In genomic region chr10:94362360-94363250, GRCh38 we compare ENCODE assay signal across 8 cellular contexts. TPM values are rescaled to one million over a fixed set of nuclear protein-coding genes. Genes with fewer than 3 reads are reported as not detected.
DNase-seq lines count a peak whose midpoint lies in the region; ATAC-seq and TF ChIP-seq lines count a peak whose summit lies in the region.

Gene NOC3L (minus strand): TSS chr10:94362939. CDS start chr10:94362838, 101 bp downstream.

- peak within 1 kb of the TSS; percentile 97 for H3K27ac Mint-ChIP-seq in activated T-helper 17 cell treated with anti-CD3 and anti-CD28 coated beads, Interleukin-2, amount 50 U/mL, for 72 hours
- H3K27ac Mint-ChIP-seq in naive thymus-derived CD8-positive, alpha-beta T cell, result peak within 1 kb of the TSS; percentile 93 to 100 (median 99)

- H3K27ac ChIP-seq in GM23248, result peak within 1 kb of the TSS; percentile 60

- H3K4me2 ChIP-seq in GM23248 (ENCODE audit: unreplicated experiment), result peak within 1 kb of the TSS; percentile 98

- peaks cover 41% of the 10 kb centered on the region for H3K79me2 ChIP-seq in GM23248 (ENCODE audit: insufficient read depth)

- no peaks in the 10 kb centered on the region for H4K20me1 ChIP-seq in GM23248 (ENCODE audit: insufficient read depth)

- in situ Hi-C loops in GM23248 (cut with MboI), result no loop called here

- H3K4me3 Mint-ChIP-seq in activated T-helper 17 cell treated with anti-CD3 and anti-CD28 coated beads, Interleukin-2, amount 50 U/mL, for 72 hours, result peak within 1 kb of the TSS; percentile 97
- peak within 1 kb of the TSS; percentile 94 to 98 (median 97) for H3K4me3 Mint-ChIP-seq in naive thymus-derived CD8-positive, alpha-beta T cell

- POLR2A ChIA-PET in naive thymus-derived CD8-positive, alpha-beta T cell (lab: Charles Lee), result no interaction called here

- DNase-seq in EL (peak; percentile 97), GM23248 (peak; percentile 99), Kasumi-1 (lab: John Stamatoyannopoulos, UW) (peak; percentile 96 to 97), RPMI8226 (peak; percentile 95), fibroblast of mammary gland (ENCODE audit: low read depth) (peak; percentile 94)
- peak; percentile 89 to 97 (median 95) for DNase-seq in naive thymus-derived CD8-positive, alpha-beta T cell
- DNase-seq in stimulated activated naive CD4-positive, alpha-beta T cell (lab: John Stamatoyannopoulos, UW), result peak; percentile 85 to 93 (median 91)

- peaks cover 20% of the 10 kb centered on the region for H3F3A ChIP-seq in GM23248 (ENCODE audit: insufficient read depth)

- H3K4me3 ChIP-seq in GM23248, result peak within 1 kb of the TSS; percentile 88
- H3K4me3 ChIP-seq in fibroblast of mammary gland (ENCODE audit: control insufficient read depth, low read depth, low read length), result peak within 1 kb of the TSS; percentile 96

- 1% methylated on average over 55 of the region's 55 CpGs for WGBS in GM23248 (ENCODE audit: low coverage in 1 of 2, low lambda C conversion rate in 2 of 2, missing lambda C conversion rate in 2 of 2), 2 experiments

- peaks cover 21% of the 10 kb centered on the region for H3K4me1 Mint-ChIP-seq in activated T-helper 17 cell treated with anti-CD3 and anti-CD28 coated beads, Interleukin-2, amount 50 U/mL, for 72 hours
- H3K4me1 Mint-ChIP-seq in naive thymus-derived CD8-positive, alpha-beta T cell, result peaks cover 16 to 45% (median 39%) of the 10 kb centered on the region in 4 donors

- 0 out of 2 replicates have a peak, but pooled peaks cover 4% of the 10 kb centered on the region for H3K36me3 ChIP-seq in GM23248 (ENCODE audit: low read depth)

- H2AFZ ChIP-seq in GM23248, result peak within 1 kb of the TSS; percentile 100

- peaks cover 22% of the 10 kb centered on the region for H3K4me1 ChIP-seq in GM23248 (ENCODE audit: insufficient read depth)

- ATAC-seq in activated T-helper 17 cell treated with anti-CD3 and anti-CD28 coated beads, Interleukin-2, amount 50 U/mL, for 72 hours (replicated peaks), result peak; percentile 100
- peak; percentile 92 for ATAC-seq in naive thymus-derived CD8-positive, alpha-beta T cell

- no peaks in the 10 kb centered on the region for H3K9me3 ChIP-seq in GM23248 (ENCODE audit: low read depth)

- H3K9ac ChIP-seq in GM23248, result peak within 1 kb of the TSS; percentile 80

- H3K36me3 Mint-ChIP-seq in activated T-helper 17 cell treated with anti-CD3 and anti-CD28 coated beads, Interleukin-2, amount 50 U/mL, for 72 hours (ENCODE audit: low read depth), result peaks cover 53% of the 10 kb centered on the region
- peaks cover 8 to 28% (median 10%) of the 10 kb centered on the region in 3 donors for H3K36me3 Mint-ChIP-seq in naive thymus-derived CD8-positive, alpha-beta T cell

- H3K27me3 ChIP-seq in GM23248 (replicated peaks; ENCODE audit: insufficient read depth), result no peaks in the 10 kb centered on the region

- H3K9me2 ChIP-seq in GM23248 (ENCODE audit: insufficient read depth), result no peaks in the 10 kb centered on the region

- no peaks in the 10 kb centered on the region for H3K27me3 Mint-ChIP-seq in activated T-helper 17 cell treated with anti-CD3 and anti-CD28 coated beads, Interleukin-2, amount 50 U/mL, for 72 hours
- peaks cover 0 to 10% (median 4%) of the 10 kb centered on the region in 5 donors for H3K27me3 Mint-ChIP-seq in naive thymus-derived CD8-positive, alpha-beta T cell

- TF ChIP-seq CTCF in fibroblast of mammary gland (conservative IDR thresholded peaks at IDR 0.05; ENCODE audit: control insufficient read depth, insufficient read depth, low read depth, low read length), result peak; percentile 64

- no peaks in the 10 kb centered on the region for H3K9me3 Mint-ChIP-seq in activated T-helper 17 cell treated with anti-CD3 and anti-CD28 coated beads, Interleukin-2, amount 50 U/mL, for 72 hours
- no peaks in the 10 kb centered on the region for H3K9me3 Mint-ChIP-seq in naive thymus-derived CD8-positive, alpha-beta T cell

RNA-seq across cellular contexts. Expression of gene NOC3L, which starts in this region (rescaled TPM):
- 29.9 and 44.9 TPM in 2 replicates for total RNA-seq in GM23248 (2014; rRNA removed; shearing (Covaris generic))
- polyA plus RNA-seq in GM23248 (2016; fragmentation: Nextera tagmentation; extraction: Ambion mirVana), result 22.3 and 23.4 TPM in 2 replicates
- 10 to 100 TPM; 29.2 to 49.3 TPM for total RNA-seq in activated T-helper 17 cell treated with anti-CD3 and anti-CD28 coated beads, Interleukin-2, amount 50 U/mL, for 72 hours
- total RNA-seq in naive thymus-derived CD8-positive, alpha-beta T cell, result 10 to 100 TPM; 23.0 to 24.8 TPM
- polyA plus RNA-seq in naive thymus-derived CD8-positive, alpha-beta T cell, result 10 to 100 TPM; 10.6 to 16.0 (median 14.0) TPM

Comparison
In these comparisons a context has a peak if more than half of its experiments do, and no peak if none do; other contexts are left out.
1. Peak in every context shown above with its lines: DNase-seq, ATAC-seq, H3K4me3 ChIP-seq and H3K27ac ChIP-seq.